ENCODE assay signal across 8 cellular contexts in the genomic region with DNA sequence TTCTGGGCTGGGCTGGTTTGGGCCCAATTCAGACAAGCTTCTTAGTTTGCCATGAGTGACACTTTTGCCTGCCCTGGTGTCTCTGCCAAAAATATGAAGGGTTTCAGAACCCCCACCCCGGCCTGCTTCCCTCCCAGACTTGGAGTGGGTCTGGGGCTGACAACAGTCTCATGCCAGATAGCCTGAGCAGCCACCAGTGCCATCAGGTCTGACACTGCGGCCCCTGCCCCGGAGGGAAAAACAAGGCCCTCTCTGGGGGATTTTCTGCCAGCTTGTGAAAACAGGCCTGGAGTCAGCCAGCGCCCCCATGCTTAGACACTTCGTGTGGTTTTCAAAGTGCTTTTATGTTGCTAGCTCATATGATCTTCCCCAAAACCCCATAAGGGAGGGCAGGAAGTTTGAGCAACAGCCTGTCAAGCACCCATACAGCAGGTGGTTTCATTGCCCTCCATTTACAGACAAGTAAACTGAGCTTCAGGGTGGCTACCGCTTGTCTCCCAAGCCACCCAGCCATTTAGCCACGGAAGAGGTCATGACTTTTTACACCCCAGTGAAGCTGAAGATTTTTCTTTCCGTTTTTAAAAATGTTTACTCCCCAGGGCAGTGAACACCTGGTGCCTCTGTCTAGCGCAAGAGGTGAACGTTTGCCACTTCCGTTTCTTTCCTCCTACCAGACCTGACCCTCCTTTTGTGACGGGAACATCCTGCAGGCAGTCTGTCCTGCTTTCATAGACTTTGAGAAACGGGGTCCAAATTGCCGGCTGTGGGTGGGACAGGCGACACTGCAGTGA.
DNase-seq lines count a peak whose midpoint lies in the region; ATAC-seq and TF ChIP-seq lines count a peak whose summit lies in the region.

No MANE protein-coding gene starts in this region.

- H3K4me1 ChIP-seq in KMS-11 (ENCODE audit: low read depth, poor library complexity, severe bottlenecking) (peaks cover 100% of the 10 kb centered on the region), endodermal cell (ENCODE audit: control insufficient read depth, insufficient read depth, low read length) (no peaks in the 10 kb centered on the region)

- peak; percentile 42 for ATAC-seq in GM21423 (IDR thresholded peaks at IDR 0.05; ENCODE audit: unreplicated experiment)

- no peak overlapping the region for H3K27ac Mint-ChIP-seq in endodermal cell

- H3K27me3 Mint-ChIP-seq in endodermal cell (ENCODE audit: insufficient read depth), result no peaks in the 10 kb centered on the region

- TF ChIP-seq CTCF in GM06990 (IDR thresholded peaks at IDR 0.05; ENCODE audit: insufficient read depth, low read length, poor library complexity, severe bottlenecking), result peak; percentile 12
- peak; percentile 32 for TF ChIP-seq CTCF in KMS-11 (conservative IDR thresholded peaks at IDR 0.05; ENCODE audit: low read depth, low read length)
- TF ChIP-seq CTCF in endodermal cell (conservative IDR thresholded peaks at IDR 0.05), result no peak

- peak overlapping the region; percentile 38 for H3K4me3 ChIP-seq in GM06990 (replicated peaks; ENCODE audit: low read depth, low read length)
- H3K4me3 ChIP-seq in KMS-11 (IDR thresholded peaks at IDR 0.05; ENCODE audit: insufficient read depth, low read depth, low read length), result no peak overlapping the region
- H3K4me3 ChIP-seq in endodermal cell (ENCODE audit: low read length), result no peak overlapping the region

- no peaks in the 10 kb centered on the region for H3K9me3 Mint-ChIP-seq in endodermal cell

- no peaks in the 10 kb centered on the region for H3K9me3 ChIP-seq in endodermal cell (ENCODE audit: control insufficient read depth, low read length)

- H3K36me3 Mint-ChIP-seq in endodermal cell (ENCODE audit: low read depth), result peaks cover 7% of the 10 kb centered on the region

- H3K27me3 ChIP-seq in GM06990 (replicated peaks; ENCODE audit: control insufficient read depth, insufficient read depth, low read length), result no peaks in the 10 kb centered on the region
- no peaks in the 10 kb centered on the region for H3K27me3 ChIP-seq in KMS-11 (ENCODE audit: insufficient read depth, low read depth)
- H3K27me3 ChIP-seq in endodermal cell (ENCODE audit: control insufficient read depth, insufficient read depth, low read length, poor library complexity, severe bottlenecking), result no peaks in the 10 kb centered on the region

- H3K4me1 Mint-ChIP-seq in endodermal cell, result peaks cover 10% of the 10 kb centered on the region

- 91 to 92% methylated on average over 11 to 13 of the region's 15 CpGs for WGBS in endodermal cell (ENCODE audit: insufficient coverage in 1 of 2, insufficient read length in 1 of 2), 2 experiments

- H3K36me3 ChIP-seq in GM06990 (ENCODE audit: control insufficient read depth, insufficient read depth, low read length), result no peaks in the 10 kb centered on the region
- H3K36me3 ChIP-seq in KMS-11 (ENCODE audit: insufficient read depth), result no peaks in the 10 kb centered on the region
- H3K36me3 ChIP-seq in endodermal cell (ENCODE audit: control insufficient read depth, insufficient read depth, low read length), result peaks cover 4% of the 10 kb centered on the region

- peak; percentile 86 for DNase-seq in GM06990 (ENCODE audit: extremely low read depth, insufficient read length)
- peak; percentile 60 for DNase-seq in activated CD4-positive, CD25-positive, alpha-beta regulatory T cell treated with anti-CD3 and anti-CD28 coated beads, Interleukin-2, amount 50 U/mL, for 16 hours (ENCODE audit: low read depth, low spot score)
- no peak for DNase-seq in endodermal cell
- peak; percentile 62 for DNase-seq in stimulated activated CD4-positive, alpha-beta T cell treated with anti-CD3 and anti-CD28 coated beads, Interleukin-2, amount 100 ng/mL, for 4 hours (ENCODE audit: low read depth)
- no peak for DNase-seq in D341Med (ENCODE audit: low spot score)
- DNase-seq in NCI-H2029 treated with DMSO at 0.1 percent for 48 hours (lab: John Stamatoyannopoulos, UW), result no peak

- H3K27ac ChIP-seq in KMS-11 (peak overlapping the region; percentile 96), endodermal cell (ENCODE audit: low read depth, low read length) (peak overlapping the region; percentile 44)

- peak overlapping the region; percentile 57 for H3K9ac ChIP-seq in KMS-11
- H3K9ac ChIP-seq in endodermal cell (ENCODE audit: extremely low read depth, low read length, poor library complexity, severe bottlenecking), result no peak overlapping the region

- peaks cover 86% of the 10 kb centered on the region for H3K79me2 ChIP-seq in KMS-11 (ENCODE audit: insufficient read depth, low read depth)

- no peak overlapping the region for H2AFZ ChIP-seq in KMS-11 (ENCODE audit: low read depth)

- no peaks in the 10 kb centered on the region for H4K20me1 ChIP-seq in KMS-11 (ENCODE audit: insufficient read depth)

- H3K4me3 Mint-ChIP-seq in endodermal cell, result no peak overlapping the region

- H3K4me2 ChIP-seq in KMS-11, result peak overlapping the region; percentile 82

Comparison
In these comparisons a context has a peak if more than half of its experiments do, and no peak if none do; other contexts are left out.
1. DNase-seq: peak in GM06990 (single experiment), activated CD4-positive, CD25-positive, alpha-beta regulatory T cell treated with anti-CD3 and anti-CD28 coated beads, Interleukin-2, amount 50 U/mL, for 16 hours (single experiment) and stimulated activated CD4-positive, alpha-beta T cell treated with anti-CD3 and anti-CD28 coated beads, Interleukin-2, amount 100 ng/mL, for 4 hours (single experiment); none in endodermal cell (single experiment), D341Med (single experiment) and NCI-H2029 treated with DMSO at 0.1 percent for 48 hours (single experiment).